Comparison of ENCODE assay signal across 16 cellular contexts in the genomic region with DNA sequence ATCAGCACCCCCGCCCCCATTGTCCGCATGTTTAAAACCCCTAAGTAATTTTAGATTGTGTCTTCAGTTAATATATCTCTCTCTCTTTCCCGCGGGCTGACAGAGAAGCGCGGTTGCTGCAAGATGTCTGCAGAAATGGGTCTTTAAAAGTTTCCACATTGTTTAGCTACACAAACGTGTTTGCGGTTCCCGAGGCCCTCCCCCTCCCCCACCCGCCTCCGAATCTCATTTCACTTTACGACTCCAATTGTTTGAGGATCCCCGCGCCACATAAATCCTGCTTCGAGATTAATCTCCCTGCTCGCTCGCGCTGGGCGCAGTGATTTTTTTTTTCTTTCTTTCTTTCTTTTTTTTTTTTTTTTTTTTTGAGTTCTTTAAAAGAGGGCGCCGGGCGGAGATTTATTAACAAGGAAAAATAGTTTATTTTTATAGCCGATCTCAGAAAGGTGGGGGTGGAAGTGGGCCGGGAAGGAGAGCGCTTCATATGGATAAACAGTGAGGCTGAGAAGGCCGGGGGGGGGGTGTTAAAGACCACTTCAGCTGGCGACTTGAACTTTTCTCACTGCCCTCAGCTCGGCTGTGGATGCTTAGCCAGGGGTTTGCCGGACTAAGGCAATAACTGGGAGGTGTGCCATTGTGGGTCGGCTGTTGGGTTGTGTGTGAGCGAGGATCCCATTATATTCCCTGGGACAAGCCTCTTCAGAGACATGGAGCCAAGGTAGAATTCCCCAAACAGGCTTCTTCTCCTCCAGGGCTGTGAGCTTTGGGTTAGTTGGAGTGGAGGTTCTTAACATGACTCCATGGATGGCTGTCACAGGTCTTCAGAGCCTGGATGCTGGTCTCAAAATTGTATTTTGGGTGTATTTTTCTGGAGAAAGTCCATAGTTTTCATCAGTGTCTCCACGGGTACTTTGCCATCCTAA. TPM values are rescaled to one million over a fixed set of nuclear protein-coding genes. Genes with fewer than 3 reads are reported as not detected.
DNase-seq lines count a peak whose midpoint lies in the region; ATAC-seq, FAIRE-seq and TF ChIP-seq lines count a peak whose summit lies in the region.
"Had no signal": no experiment of that assay in that cellular context is flagged by ENCODE, and none has a peak within 500 bp of the region (broad histone marks: within the 10 kb centered on the region; RNA-seq: fewer than 3 reads in every experiment).

No MANE protein-coding gene starts in this region.

- H3K4me3 ChIP-seq in A549: no peak overlapping the region
- H3K4me3 ChIP-seq in HAP-1: no peak overlapping the region
- peak overlapping the region; percentile 7 to 29 (median 26) for H3K4me3 ChIP-seq in esophagus muscularis mucosa
- H3K4me3 ChIP-seq in HepG2 (replicated peaks in 1 of 3; ENCODE audit: insufficient read depth in 1 of 3, low read depth in 2 of 3, low read length in 3 of 3): no peak overlapping the region
- H3K4me3 ChIP-seq: BLaER1 had no signal

- CTCF ChIA-PET in A549 (lab: Yijun Ruan, JAX): interaction anchor here (1.3 kb wide), 1 partner anchor 465 kb away, joined by 5 read pairs; no protein-coding TSS in a partner anchor
- CTCF ChIA-PET in HepG2 (lab: Yijun Ruan, JAX; ENCODE audit: low intra/inter-chr PET ratio, low total read pairs): no interaction called here

- 0 out of 3 replicates have a peak overlapping the region, but pooled peaks have one; percentile 17 for H3K4me2 ChIP-seq in A549
- H3K4me2 ChIP-seq in HepG2 (ENCODE audit: low read depth, low read length): no peak overlapping the region
- H3K4me2 ChIP-seq: BLaER1 had no signal

- H3K9me3 ChIP-seq in A549 (no peaks in the 10 kb centered on the region), HAP-1 (no peaks in the 10 kb centered on the region), esophagus muscularis mucosa (no peaks in the 10 kb centered on the region), HepG2 (ENCODE audit: low read length) (no peaks in the 10 kb centered on the region)
- H3K9me3 ChIP-seq: Caco-2 had no signal

- no peak overlapping the region for H3K27ac ChIP-seq in A549
- H3K27ac ChIP-seq in esophagus muscularis mucosa (replicated peaks in 1 of 4): no peak overlapping the region
- H3K27ac ChIP-seq in HepG2 (ENCODE audit: extremely low read length, insufficient read depth, low read length): no peak overlapping the region
- H3K27ac ChIP-seq: 22Rv1, BLaER1 had no signal

- ATAC-seq in A549: no peak
- no peak for ATAC-seq in HepG2
- ATAC-seq in GM19463 (IDR thresholded peaks at IDR 0.05; ENCODE audit: unreplicated experiment): no peak

- DNase-seq in NCI-H1105 treated with DMSO at 0.1 percent for 48 hours (lab: John Stamatoyannopoulos, UW) (peak; percentile 5), NCI-H1105 (lab: John Stamatoyannopoulos, UW) (no peak), A549 (ENCODE audit: low read depth in 1 of 2, low spot score in 1 of 2) (no peak), HAP-1 (ENCODE audit: low spot score in 2 of 2) (peak; percentile 84 to 89), esophagus muscularis mucosa (ENCODE audit: extremely low spot score) (no peak), HepG2 (ENCODE audit: low spot score) (no peak), NCI-H774 (lab: John Stamatoyannopoulos, UW) (no peak)
- DNase-seq: AML-193; Caco-2; CD8-positive, alpha-beta memory T cell; DND-41; GF-D8 had no signal

- FAIRE-seq in A549 (lab: Jason Lieb, UNC): no peak
- no peak for FAIRE-seq in HepG2 (lab: Jason Lieb, UNC)

- 27% methylated on average over 29 of the region's 32 CpGs for WGBS in A549 (ENCODE audit: missing lambda C conversion rate)
- WGBS in esophagus muscularis mucosa: 16% methylated on average over 32 of the region's 32 CpGs
- 19% methylated on average over 28 of the region's 32 CpGs for WGBS in HepG2 (ENCODE audit: low lambda C conversion rate)

- no peaks in the 10 kb centered on the region for H4K20me1 ChIP-seq in HepG2 (ENCODE audit: insufficient read depth, low read length)

- H3K4me1 ChIP-seq in A549: no peaks in the 10 kb centered on the region
- peaks cover 47% of the 10 kb centered on the region for H3K4me1 ChIP-seq in HAP-1
- peaks cover 0 to 22% (median 19%) of the 10 kb centered on the region in 4 donors for H3K4me1 ChIP-seq in esophagus muscularis mucosa
- H3K4me1 ChIP-seq in HepG2 (ENCODE audit: insufficient read depth, low read length): no peaks in the 10 kb centered on the region
- H3K4me1 ChIP-seq: BLaER1, Caco-2 had no signal

- POLR2A ChIA-PET in A549 (lab: Yijun Ruan, JAX) (no interaction called here), HepG2 (lab: Yijun Ruan, JAX) (no interaction called here)

- BruUV-seq in HepG2 (replicated peaks; lab: Mats Ljungman, UMichigan): no TSS peak

- H3K27me3 ChIP-seq in HAP-1 (ENCODE audit: low read depth): no peaks in the 10 kb centered on the region
- peaks cover 0 to 89% (median 15%) of the 10 kb centered on the region in 4 donors for H3K27me3 ChIP-seq in esophagus muscularis mucosa
- H3K27me3 ChIP-seq in HepG2 (ENCODE audit: control insufficient read depth in 1 of 2, insufficient read depth in 2 of 2, low read length in 2 of 2): peaks cover 10 to 92% of the 10 kb centered on the region in 2 experiments

- no peak for TF ChIP-seq EP300 in A549 (IDR thresholded peaks at IDR 0.05)
- TF ChIP-seq EP300 in esophagus muscularis mucosa (IDR thresholded peaks at IDR 0.05): no peak
- TF ChIP-seq EP300 in HepG2 (IDR thresholded peaks at IDR 0.05; ENCODE audit: low read depth in 2 of 2, low read length in 2 of 2): no peak
- TF ChIP-seq EP300 in HepG2 (CRISPR knock-in tag; IDR thresholded peaks at IDR 0.05; ENCODE audit: borderline replicate concordance): no peak

- no peak for TF ChIP-seq RAD21 in A549 (conservative IDR thresholded peaks at IDR 0.05 in 1 of 2, IDR thresholded peaks at IDR 0.05 in 1 of 2)
- no peak for TF ChIP-seq RAD21 in HepG2 (CRISPR knock-in tag; IDR thresholded peaks at IDR 0.05)

- no peaks in the 10 kb centered on the region for H3K36me3 ChIP-seq in HAP-1 (replicated peaks)
- no peaks in the 10 kb centered on the region for H3K36me3 ChIP-seq in esophagus muscularis mucosa
- no peaks in the 10 kb centered on the region for H3K36me3 ChIP-seq in HepG2 (replicated peaks in 1 of 2; ENCODE audit: control insufficient read depth in 1 of 2, insufficient read depth in 2 of 2, low read length in 2 of 2)
- H3K36me3 ChIP-seq: BLaER1 had no signal

- TF ChIP-seq POLR2A in A549 (IDR thresholded peaks at IDR 0.05; ENCODE audit: low read length): no peak
- no peak for TF ChIP-seq POLR2A in esophagus muscularis mucosa (IDR thresholded peaks at IDR 0.05; ENCODE audit: low read depth)
- TF ChIP-seq POLR2A in HepG2 (IDR thresholded peaks at IDR 0.05; ENCODE audit: insufficient read depth in 1 of 2, low read depth in 2 of 2, low read length in 2 of 2): no peak

- TF ChIP-seq CTCF in A549 (IDR thresholded peaks at IDR 0.05): no peak
- TF ChIP-seq CTCF in esophagus muscularis mucosa (IDR thresholded peaks at IDR 0.05): no peak
- TF ChIP-seq CTCF in HepG2 (CRISPR knock-in tag; IDR thresholded peaks at IDR 0.05): no peak

- in situ Hi-C loops in HAP-1 (cut with MboI; ENCODE audit: low sequenced_read_pairs): loop anchor here (5.0 kb wide), 1 partner anchor 33 kb away; no protein-coding TSS in a partner anchor
- in situ Hi-C loops in HepG2 (cut with HindIII; ENCODE audit: extremely low pct_ligation_motif_present, low pct_unique_long_range_greater_than_20kb): no loop called here

- intact Hi-C loops in esophagus muscularis mucosa (cut with DNase I): no loop called here
- intact Hi-C loops in HepG2 (cut with micrococcal nuclease; ENCODE audit: unreplicated experiment): no loop called here

- H3K9ac ChIP-seq in HepG2 (ENCODE audit: insufficient read depth, low read depth, low read length): no peak overlapping the region
- H3K9ac ChIP-seq: BLaER1 had no signal

- H3K79me2 ChIP-seq in HepG2 (ENCODE audit: insufficient read depth, low read length): no peaks in the 10 kb centered on the region

- H2AFZ ChIP-seq in HepG2 (ENCODE audit: low read length): no peak overlapping the region

TF ChIP-seq in A549, 52 proteins besides CTCF, POLR2A, EP300 and RAD21 (continues in another document):
- TF ChIP-seq NPAS2 (CRISPR knock-in tag; IDR thresholded peaks at IDR 0.05; ENCODE audit: borderline replicate concordance) (no peak), HOXB5 (CRISPR knock-in tag; IDR thresholded peaks at IDR 0.05) (no peak), SREBF2 (IDR thresholded peaks at IDR 0.05) (no peak)

TF ChIP-seq in HepG2, 621 proteins besides CTCF, POLR2A, EP300 and RAD21 (continues in another document):
- TF ChIP-seq NR3C1 (CRISPR knock-in tag; IDR thresholded peaks at IDR 0.05) (no peak), NONO (IDR thresholded peaks at IDR 0.05) (no peak), NONO (CRISPR knock-in tag; conservative IDR thresholded peaks at IDR 0.05) (no peak), GABPB1 (CRISPR knock-in tag; IDR thresholded peaks at IDR 0.05) (no peak)

RNA-seq across cellular contexts. Expression of a gene that starts 39.7 kb away (rescaled TPM):
- polyA plus RNA-seq in A549 (2011; rRNA removed) (not detected in 2 replicates), A549 (2017; fragmentation: RNase III; extraction: RNeasy Plus Mini Kit Qiagen cat#74134 plus additional on column Dnase treatment) (not detected in 3 replicates), HepG2 (2011; rRNA removed) (not detected in 2 replicates)
- polyA plus RNA-seq in A549 (2012; cell fraction: cytosol; rRNA removed): not detected in 2 replicates
- not detected in 2 replicates for polyA plus RNA-seq in A549 (2012; cell fraction: nucleus; rRNA removed)
- polyA minus RNA-seq in A549 (2011; rRNA and poly(A)+ RNA removed): not detected in 2 replicates
- total RNA-seq in esophagus muscularis mucosa (10 to 100 TPM; 20.4 to 34.5 (median 26.2) TPM), HepG2 (2016; rRNA removed; fragmentation: Illumina TruSeq; extraction: Trizol) (not detected in 2 replicates)
- not detected in 2 replicates for total RNA-seq in HepG2 (2016; cell fraction: cytosol; rRNA removed; fragmentation: Illumina TruSeq; extraction: Trizol; ENCODE audit: low read depth)
- total RNA-seq in HepG2 (2016; cell fraction: insoluble cytoplasmic fraction; rRNA removed; fragmentation: Illumina TruSeq; extraction: Trizol): not detected in 2 replicates
- total RNA-seq in HepG2 (2016; cell fraction: membrane; rRNA removed; fragmentation: Illumina TruSeq; extraction: Trizol): not detected in 2 replicates
- not detected in 2 replicates for total RNA-seq in HepG2 (2016; cell fraction: nucleus; rRNA removed; fragmentation: Illumina TruSeq; extraction: Trizol)
- polyA plus RNA-seq in HepG2 (2011; cell fraction: cytosol; rRNA removed): not detected in 2 replicates
- polyA plus RNA-seq in HepG2 (2011; cell fraction: nucleus; rRNA removed): not detected in 2 replicates
- not detected in 2 replicates for polyA plus RNA-seq in HepG2 (2012)
- not detected in 2 replicates for polyA plus RNA-seq in HepG2 (2016; cell fraction: cytosol; fragmentation: Illumina TruSeq; extraction: Trizol; ENCODE audit: low read depth)
- polyA plus RNA-seq in HepG2 (2016; cell fraction: insoluble cytoplasmic fraction; fragmentation: Illumina TruSeq; extraction: Trizol; ENCODE audit: low read depth): not detected in 2 replicates
- not detected in 2 replicates for polyA plus RNA-seq in HepG2 (2016; cell fraction: membrane; fragmentation: Illumina TruSeq; extraction: Trizol; ENCODE audit: low read depth)
- polyA plus RNA-seq in HepG2 (2016; cell fraction: nucleus; fragmentation: Illumina TruSeq; extraction: Trizol; ENCODE audit: insufficient read depth, low read depth): not detected in 2 replicates
- not detected in 2 replicates for polyA minus RNA-seq in HepG2 (2011; rRNA and poly(A)+ RNA removed; ENCODE audit: low replicate concordance)
- not detected in 2 replicates for polyA minus RNA-seq in HepG2 (2011; cell fraction: cytosol; rRNA and poly(A)+ RNA removed)
- polyA minus RNA-seq in HepG2 (2011; cell fraction: nucleus; rRNA and poly(A)+ RNA removed): not detected in 2 replicates
- total RNA-seq: Caco-2; CD8-positive, alpha-beta memory T cell; H4 had no signal
- polyA plus RNA-seq: CD8-positive, alpha-beta memory T cell had no signal

Comparison
In these comparisons a context has a peak if more than half of its experiments do, and no peak if none do; other contexts are left out.
1. DNase-seq: peak in NCI-H1105 treated with DMSO at 0.1 percent for 48 hours (single experiment) and HAP-1 (2 of 2); none in NCI-H1105 (single experiment), A549 (0 of 2), esophagus muscularis mucosa (single experiment), HepG2 (single experiment) and NCI-H774 (single experiment).
2. H3K4me3 ChIP-seq: peak in esophagus muscularis mucosa (4 of 4); none in A549 (single experiment), HAP-1 (single experiment) and HepG2 (0 of 3).
3. RNA of a gene that starts 39.7 kb away (total RNA-seq): 20.4 to 34.5 TPM in esophagus muscularis mucosa; not detected in HepG2; every median in the first group is over 10 times any median in the second.